Comparison of ENCODE assay signal across 4 cellular contexts in the genomic region with DNA sequence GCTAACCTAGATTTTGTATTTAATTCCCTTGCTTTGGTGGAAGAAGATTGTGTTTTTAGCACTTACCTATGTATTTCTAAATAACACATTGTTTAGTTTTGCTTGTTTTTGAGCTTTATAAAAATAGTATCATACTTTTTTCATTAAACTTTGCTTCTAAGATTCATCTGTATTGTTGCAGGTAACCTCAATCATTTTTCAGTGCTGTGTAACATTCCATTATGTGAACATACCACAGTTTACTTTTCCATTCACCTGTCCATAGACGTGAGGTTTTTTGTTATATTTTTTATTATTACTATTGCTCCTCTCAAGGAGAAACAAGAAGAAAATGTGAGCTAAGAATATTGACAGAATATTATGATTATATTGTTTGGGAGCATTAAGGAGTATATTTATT.
TF ChIP-seq lines count a peak whose summit lies in the region.

No MANE protein-coding gene starts in this region.

TF ChIP-seq in SK-N-SH treated with all-trans-retinoic acid at 6 μM for 48 hours, 23 proteins besides CTCF, POLR2A, EP300 and RAD21:
- TF ChIP-seq PPARA (CRISPR knock-in tag; IDR thresholded peaks at IDR 0.05; ENCODE audit: borderline replicate concordance) (no peak), ZC3H10 (CRISPR knock-in tag; IDR thresholded peaks at IDR 0.05) (no peak), ZNF8 (CRISPR knock-in tag; IDR thresholded peaks at IDR 0.05) (peak; percentile 36; the same call in 1 of the 2 replicates), TOX (CRISPR knock-in tag; IDR thresholded peaks at IDR 0.05; ENCODE audit: borderline replicate concordance) (no peak)

TF ChIP-seq in SK-N-SH, 30 proteins besides CTCF, POLR2A, EP300 and RAD21:
- TF ChIP-seq YY1 (IDR thresholded peaks at IDR 0.05; ENCODE audit: low read depth) (no peak), EZH2phosphoT487 (IDR thresholded peaks at IDR 0.05; ENCODE audit: borderline replicate concordance, low read depth) (no peak), FOSL2 (IDR thresholded peaks at IDR 0.05; ENCODE audit: borderline replicate concordance, low read depth) (no peak), FOXM1 (IDR thresholded peaks at IDR 0.05; ENCODE audit: low read depth) (no peak), RCOR1 (IDR thresholded peaks at IDR 0.05; ENCODE audit: low read length) (no peak), CHD2 (IDR thresholded peaks at IDR 0.05; ENCODE audit: low read length, partially characterized antibody) (no peak), POLR2AphosphoS5 (IDR thresholded peaks at IDR 0.05; ENCODE audit: low read depth, low read length) (no peak), TAF1 (IDR thresholded peaks at IDR 0.05; ENCODE audit: borderline replicate concordance, low read depth, low read length) (no peak), NRF1 (IDR thresholded peaks at IDR 0.05; ENCODE audit: low read depth, low read length) (no peak), NFIC (IDR thresholded peaks at IDR 0.05; ENCODE audit: borderline replicate concordance) (no peak), ELF1 (IDR thresholded peaks at IDR 0.05) (no peak), MXI1 (IDR thresholded peaks at IDR 0.05; ENCODE audit: low read depth, low read length) (no peak)
- TF ChIP-seq, protein P1, sequence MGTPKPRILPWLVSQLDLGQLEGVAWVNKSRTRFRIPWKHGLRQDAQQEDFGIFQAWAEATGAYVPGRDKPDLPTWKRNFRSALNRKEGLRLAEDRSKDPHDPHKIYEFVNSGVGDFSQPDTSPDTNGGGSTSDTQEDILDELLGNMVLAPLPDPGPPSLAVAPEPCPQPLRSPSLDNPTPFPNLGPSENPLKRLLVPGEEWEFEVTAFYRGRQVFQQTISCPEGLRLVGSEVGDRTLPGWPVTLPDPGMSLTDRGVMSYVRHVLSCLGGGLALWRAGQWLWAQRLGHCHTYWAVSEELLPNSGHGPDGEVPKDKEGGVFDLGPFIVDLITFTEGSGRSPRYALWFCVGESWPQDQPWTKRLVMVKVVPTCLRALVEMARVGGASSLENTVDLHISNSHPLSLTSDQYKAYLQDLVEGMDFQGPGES (IDR thresholded peaks at IDR 0.05; ENCODE audit: low read depth, low read length), result no peak
- TF ChIP-seq, protein P2, sequence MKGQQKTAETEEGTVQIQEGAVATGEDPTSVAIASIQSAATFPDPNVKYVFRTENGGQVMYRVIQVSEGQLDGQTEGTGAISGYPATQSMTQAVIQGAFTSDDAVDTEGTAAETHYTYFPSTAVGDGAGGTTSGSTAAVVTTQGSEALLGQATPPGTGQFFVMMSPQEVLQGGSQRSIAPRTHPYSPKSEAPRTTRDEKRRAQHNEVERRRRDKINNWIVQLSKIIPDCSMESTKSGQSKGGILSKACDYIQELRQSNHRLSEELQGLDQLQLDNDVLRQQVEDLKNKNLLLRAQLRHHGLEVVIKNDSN (IDR thresholded peaks at IDR 0.05; ENCODE audit: borderline replicate concordance, low read depth), result no peak
- TF ChIP-seq, protein P3, sequence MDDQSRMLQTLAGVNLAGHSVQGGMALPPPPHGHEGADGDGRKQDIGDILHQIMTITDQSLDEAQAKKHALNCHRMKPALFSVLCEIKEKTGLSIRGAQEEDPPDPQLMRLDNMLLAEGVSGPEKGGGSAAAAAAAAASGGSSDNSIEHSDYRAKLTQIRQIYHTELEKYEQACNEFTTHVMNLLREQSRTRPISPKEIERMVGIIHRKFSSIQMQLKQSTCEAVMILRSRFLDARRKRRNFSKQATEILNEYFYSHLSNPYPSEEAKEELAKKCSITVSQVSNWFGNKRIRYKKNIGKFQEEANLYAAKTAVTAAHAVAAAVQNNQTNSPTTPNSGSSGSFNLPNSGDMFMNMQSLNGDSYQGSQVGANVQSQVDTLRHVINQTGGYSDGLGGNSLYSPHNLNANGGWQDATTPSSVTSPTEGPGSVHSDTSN (IDR thresholded peaks at IDR 0.05), result no peak

TF ChIP-seq in HEK293, 187 proteins besides CTCF, POLR2A, EP300 and RAD21:
- TF ChIP-seq ZBTB26 (tag by site-specific recombination; optimal IDR thresholded peaks at IDR 0.05) (no peak), ZNF146 (tag by site-specific recombination; IDR thresholded peaks at IDR 0.05) (peak; percentile 77; the same call in 1 of the 2 replicates)

TF ChIP-seq in K562, 482 proteins besides CTCF, POLR2A, EP300 and RAD21:
- TF ChIP-seq SETDB1 (IDR thresholded peaks at IDR 0.05; ENCODE audit: low read length) (no peak), ZSCAN32 (CRISPR knock-in tag; IDR thresholded peaks at IDR 0.05) (no peak), ZNF146 (CRISPR knock-in tag; IDR thresholded peaks at IDR 0.05; ENCODE audit: unreplicated experiment) (peak; percentile 59)
